1 cellular context compared by ENCODE assay signal in the genomic region with DNA sequence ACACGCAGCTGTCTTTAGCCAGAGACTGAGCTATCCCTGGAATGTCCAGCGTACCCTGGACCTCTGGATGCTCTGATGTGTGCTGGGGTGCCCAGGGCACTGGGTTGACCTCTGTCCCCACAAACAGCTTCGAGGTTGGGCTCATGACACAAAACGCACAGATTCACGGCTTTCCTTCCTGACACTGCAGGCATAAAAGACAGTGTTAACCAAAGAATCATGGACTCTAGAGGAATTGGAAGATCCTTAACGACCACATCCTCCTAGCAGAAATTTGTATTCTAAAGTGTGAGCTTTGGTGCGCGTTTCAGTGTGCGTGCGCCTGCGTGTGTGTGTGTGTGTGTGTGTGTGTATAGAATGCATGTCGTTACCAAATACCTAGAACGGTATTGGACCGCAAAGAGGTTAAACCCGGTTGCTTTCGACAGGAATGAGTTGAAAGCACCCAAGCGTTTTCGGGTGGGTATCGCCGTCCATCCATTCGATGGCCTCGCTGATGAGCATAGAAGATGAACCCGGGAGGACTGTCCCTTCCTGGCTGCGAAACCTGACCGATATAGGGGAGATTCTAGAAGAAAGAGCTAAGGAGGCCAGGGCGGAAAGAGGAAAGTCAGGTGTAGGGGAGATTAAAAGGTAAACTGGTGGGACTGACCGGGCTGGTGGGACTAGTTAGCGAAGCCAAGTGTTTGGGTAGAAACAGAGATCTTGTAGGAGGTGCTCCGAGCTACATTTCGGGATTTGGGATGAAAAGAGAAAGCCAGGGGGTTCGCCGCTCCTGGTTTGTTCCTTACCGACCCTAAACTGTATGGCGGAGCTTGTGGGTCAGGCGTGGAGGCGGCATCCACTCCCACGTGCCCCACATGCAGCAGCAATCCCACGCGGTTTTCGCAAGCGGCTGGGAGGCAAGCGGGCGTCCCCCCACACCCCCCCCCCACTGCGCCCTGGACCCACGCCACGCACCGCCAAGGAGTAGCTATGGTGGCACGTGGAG.
TF ChIP-seq lines count a peak whose summit lies in the region.

No MANE protein-coding gene starts in this region.

TF ChIP-seq in GM12878, 131 proteins besides CTCF, POLR2A, EP300 and RAD21:
- TF ChIP-seq SUZ12 (IDR thresholded peaks at IDR 0.05; ENCODE audit: unreplicated experiment), result peak; percentile 37
- no peak for TF ChIP-seq ZNF622 (IDR thresholded peaks at IDR 0.05)
